In the genomic region with DNA sequence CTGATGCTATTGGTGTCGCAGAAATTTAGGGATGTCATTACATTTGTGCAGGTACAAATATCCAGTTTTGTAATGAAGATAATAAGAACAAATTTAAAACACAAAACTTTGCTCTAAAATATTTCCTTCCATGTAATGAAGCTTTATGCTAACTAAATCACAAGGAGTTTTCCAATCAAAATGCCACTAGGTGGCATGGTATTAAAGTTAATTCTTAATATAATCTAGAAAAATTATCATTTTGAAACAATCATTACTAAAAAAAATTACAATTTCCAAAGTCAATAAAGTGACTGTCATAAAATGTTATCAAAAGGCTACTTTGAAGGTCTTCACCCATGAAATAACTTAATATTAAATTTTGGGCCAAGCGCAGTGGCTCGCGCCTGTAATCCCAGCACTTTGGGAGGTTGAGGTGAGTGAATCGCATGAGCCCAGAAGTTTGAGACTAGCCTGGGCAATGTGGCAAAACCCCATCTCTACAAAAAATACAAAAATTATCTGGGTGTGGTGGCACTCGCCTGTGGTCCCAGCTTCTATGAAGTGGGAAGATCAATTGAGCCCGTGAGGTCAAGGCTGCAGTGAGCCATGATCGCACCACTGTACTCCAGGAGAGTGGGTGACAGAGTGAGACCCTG, we compare ENCODE assay signal across 17 cellular contexts.
DNase-seq lines count a peak whose midpoint lies in the region; ATAC-seq and TF ChIP-seq lines count a peak whose summit lies in the region.
"Had no signal": no experiment of that assay in that cellular context is flagged by ENCODE, and none has a peak within 500 bp of the region (broad histone marks: within the 10 kb centered on the region; RNA-seq: fewer than 3 reads in every experiment).

No MANE protein-coding gene starts in this region.

- peaks cover 10% of the 10 kb centered on the region for H3K4me1 ChIP-seq in body of pancreas
- H3K4me1 ChIP-seq: BLaER1 had no signal

- no peaks in the 10 kb centered on the region for H3K27me3 ChIP-seq in body of pancreas
- H3K27me3 ChIP-seq: BLaER1 had no signal

- TF ChIP-seq CTCF in AG09309 (IDR thresholded peaks at IDR 0.05; ENCODE audit: control insufficient read depth, insufficient read depth, low read depth, low read length, missing control alignments) (peak; percentile 23), body of pancreas (IDR thresholded peaks at IDR 0.05) (peak in 4 of 7 experiments; percentile 7 to 29 (median 16))

- no peak overlapping the region for H3K27ac ChIP-seq in body of pancreas
- H3K27ac ChIP-seq: BLaER1 had no signal

- DNase-seq in AG09309 (ENCODE audit: low read depth) = no peak
- DNase-seq in HT-29 (ENCODE audit: low spot score) = peak; percentile 4
- DNase-seq in body of pancreas = no peak
- peak; percentile 16 for DNase-seq in midbrain (lab: John Stamatoyannopoulos, UW)
- DNase-seq in AG08395 (ENCODE audit: low spot score) = no peak
- no peak for DNase-seq in islet precursor cell
- no peak for DNase-seq in posterior vena cava (ENCODE audit: low spot score)
- DNase-seq in NCI-H187 (lab: John Stamatoyannopoulos, UW) = no peak
- DNase-seq: activated CD4-positive, alpha-beta T cell treated with anti-CD3 and anti-CD28 coated beads, Interleukin-2, amount 10 ng/mL, durations not matched to agents 7 days and 5 days; activated naive CD8-positive, alpha-beta T cell treated with anti-CD3 and anti-CD28 coated beads for 36 hours; activated T-cell treated with anti-CD3 and anti-CD28 coated beads, Interleukin-2, amount 50 U/mL, for 24 hours; DMS53; IMR-90; kidney; NCI-H2171; SIG-M5 had no signal

- H3K36me3 ChIP-seq in body of pancreas (replicated peaks in 1 of 2; ENCODE audit: insufficient read depth in 1 of 2, low read depth in 2 of 2) = no peaks in the 10 kb centered on the region
- H3K36me3 ChIP-seq: BLaER1 had no signal

- intact Hi-C loops in body of pancreas (cut with DNase I) = no loop called here
- intact Hi-C loops in posterior vena cava (cut with DNase I) = no loop called here

- H3K4me3 ChIP-seq in AG09309 (ENCODE audit: control insufficient read depth, low read depth, low read length) (no peak overlapping the region), body of pancreas (no peak overlapping the region)
- H3K4me3 ChIP-seq: BLaER1 had no signal

- TF ChIP-seq POLR2A in body of pancreas (IDR thresholded peaks at IDR 0.05) = no peak

- WGBS in body of pancreas, 2 donors = 94 to 96% methylated on average over 8 of the region's 8 CpGs

- H3K9me3 ChIP-seq in body of pancreas = no peaks in the 10 kb centered on the region
- H3K9me3 ChIP-seq: BLaER1 had no signal

- no peak for ATAC-seq in body of pancreas

Comparison
In these comparisons a context has a peak if more than half of its experiments do, and no peak if none do; other contexts are left out.
1. DNase-seq: peak in HT-29 (single experiment) and midbrain (single experiment); none in AG09309 (single experiment), body of pancreas (0 of 4), AG08395 (single experiment), islet precursor cell (single experiment), posterior vena cava (single experiment) and NCI-H187 (0 of 2).